Comparison of ENCODE assay signal across 1 cellular context in genomic region chr1:9359898-9360297, GRCh38.
TF ChIP-seq lines count a peak whose summit lies in the region.

No MANE protein-coding gene starts in this region.

TF ChIP-seq in WTC11, 78 proteins besides CTCF, POLR2A, EP300 and RAD21 (continued from another document):
- TF ChIP-seq ZNF281 (CRISPR knock-in tag; IDR thresholded peaks at IDR 0.05) (no peak), FOXJ3 (CRISPR knock-in tag; IDR thresholded peaks at IDR 0.05; ENCODE audit: borderline replicate concordance) (no peak), ZNF532 (CRISPR knock-in tag; IDR thresholded peaks at IDR 0.05; ENCODE audit: borderline replicate concordance) (no peak), NFYB (CRISPR knock-in tag; conservative IDR thresholded peaks at IDR 0.05; ENCODE audit: low read depth) (no peak)
